ENCODE assay signal across 8 cellular contexts in genomic region chr3:136752046-136752326, GRCh38.
A peak's percentile ranks its signal among the peaks of the same experiment; 100 is the strongest.
DNase-seq lines count a peak whose midpoint lies in the region; ATAC-seq and TF ChIP-seq lines count a peak whose summit lies in the region.

No MANE protein-coding gene starts in this region.

- peak overlapping the region; percentile 93 for H3K27ac Mint-ChIP-seq in activated naive CD8-positive, alpha-beta T cell treated with anti-CD3 and anti-CD28 coated beads, Interleukin-2, amount 50 U/mL, for 24 hours
- H3K27ac Mint-ChIP-seq in stimulated activated naive CD8-positive, alpha-beta T cell treated with anti-CD3 and anti-CD28 coated beads, Interleukin-15, amount 100 ng/mL, for 72 hours: peak overlapping the region; percentile 99 to 100

- peaks cover 1% of the 10 kb centered on the region for H3K27me3 Mint-ChIP-seq in activated naive CD8-positive, alpha-beta T cell treated with anti-CD3 and anti-CD28 coated beads, Interleukin-2, amount 50 U/mL, for 24 hours
- no peaks in the 10 kb centered on the region for H3K27me3 Mint-ChIP-seq in stimulated activated naive CD8-positive, alpha-beta T cell treated with anti-CD3 and anti-CD28 coated beads, Interleukin-15, amount 100 ng/mL, for 72 hours

- no peak for TF ChIP-seq CTCF in KMS-11 (conservative IDR thresholded peaks at IDR 0.05; ENCODE audit: low read depth, low read length)

- peaks cover 45% of the 10 kb centered on the region for H3K4me1 Mint-ChIP-seq in activated naive CD8-positive, alpha-beta T cell treated with anti-CD3 and anti-CD28 coated beads, Interleukin-2, amount 50 U/mL, for 24 hours
- peaks cover 41% of the 10 kb centered on the region for H3K4me1 Mint-ChIP-seq in stimulated activated naive CD8-positive, alpha-beta T cell treated with anti-CD3 and anti-CD28 coated beads, Interleukin-15, amount 100 ng/mL, for 72 hours

- peak overlapping the region; percentile 91 for H3K9ac ChIP-seq in KMS-11

- H3K9me3 Mint-ChIP-seq in activated naive CD8-positive, alpha-beta T cell treated with anti-CD3 and anti-CD28 coated beads, Interleukin-2, amount 50 U/mL, for 24 hours: no peaks in the 10 kb centered on the region
- no peaks in the 10 kb centered on the region for H3K9me3 Mint-ChIP-seq in stimulated activated naive CD8-positive, alpha-beta T cell treated with anti-CD3 and anti-CD28 coated beads, Interleukin-15, amount 100 ng/mL, for 72 hours

- ATAC-seq in GM21528 (IDR thresholded peaks at IDR 0.05; ENCODE audit: low FRiP score, unreplicated experiment): peak; percentile 29
- peak; percentile 13 for ATAC-seq in activated naive CD8-positive, alpha-beta T cell treated with anti-CD3 and anti-CD28 coated beads, Interleukin-2, amount 50 U/mL, for 24 hours
- ATAC-seq in stimulated activated naive CD8-positive, alpha-beta T cell treated with anti-CD3 and anti-CD28 coated beads, Interleukin-15, amount 100 ng/mL, for 72 hours: peak; percentile 36

- H3K9me3 ChIP-seq in iPS-18c (ENCODE audit: control insufficient read depth, insufficient read depth, low read length): no peaks in the 10 kb centered on the region

- H3K27me3 ChIP-seq in KMS-11 (ENCODE audit: insufficient read depth, low read depth): no peaks in the 10 kb centered on the region

- H4K20me1 ChIP-seq in KMS-11 (ENCODE audit: insufficient read depth): no peaks in the 10 kb centered on the region

- DNase-seq in NCI-H1417 (lab: John Stamatoyannopoulos, UW) (peak in 2 of 3 experiments; percentile 70 to 94), NCI-H1417 treated with DMSO at 0.1 percent for 48 hours (lab: John Stamatoyannopoulos, UW) (no peak), globus pallidus (ENCODE audit: low spot score) (no peak)
- DNase-seq in activated naive CD8-positive, alpha-beta T cell treated with anti-CD3 and anti-CD28 coated beads, Interleukin-2, amount 50 U/mL, for 24 hours: no peak
- no peak for DNase-seq in stimulated activated naive CD8-positive, alpha-beta T cell treated with anti-CD3 and anti-CD28 coated beads, Interleukin-15, amount 100 ng/mL, for 72 hours

- H3K36me3 Mint-ChIP-seq in activated naive CD8-positive, alpha-beta T cell treated with anti-CD3 and anti-CD28 coated beads, Interleukin-2, amount 50 U/mL, for 24 hours (ENCODE audit: low read depth): peaks cover 7% of the 10 kb centered on the region

- H2AFZ ChIP-seq in KMS-11 (ENCODE audit: low read depth): peak overlapping the region; percentile 33; the same call in 1 of the 2 replicates

- peaks cover 35% of the 10 kb centered on the region for H3K4me1 ChIP-seq in KMS-11 (ENCODE audit: low read depth, poor library complexity, severe bottlenecking)

- H3K4me2 ChIP-seq in KMS-11: no peak overlapping the region

- peak overlapping the region; percentile 95 for H3K27ac ChIP-seq in KMS-11

- H3K4me3 ChIP-seq in KMS-11 (IDR thresholded peaks at IDR 0.05; ENCODE audit: insufficient read depth, low read depth, low read length) (no peak overlapping the region), iPS-18c (ENCODE audit: insufficient read depth, low read depth, low read length) (peak overlapping the region; percentile 71)

- no peaks in the 10 kb centered on the region for H3K36me3 ChIP-seq in KMS-11 (ENCODE audit: insufficient read depth)

- peaks cover 44% of the 10 kb centered on the region for H3K79me2 ChIP-seq in KMS-11 (ENCODE audit: insufficient read depth, low read depth)

- peak overlapping the region; percentile 83 for H3K4me3 Mint-ChIP-seq in activated naive CD8-positive, alpha-beta T cell treated with anti-CD3 and anti-CD28 coated beads, Interleukin-2, amount 50 U/mL, for 24 hours
- H3K4me3 Mint-ChIP-seq in stimulated activated naive CD8-positive, alpha-beta T cell treated with anti-CD3 and anti-CD28 coated beads, Interleukin-15, amount 100 ng/mL, for 72 hours: peak overlapping the region; percentile 86 to 95

Comparison
In these comparisons a context has a peak if more than half of its experiments do, and no peak if none do; other contexts are left out.
1. DNase-seq: peak in NCI-H1417 (2 of 3); none in NCI-H1417 treated with DMSO at 0.1 percent for 48 hours (single experiment), activated naive CD8-positive, alpha-beta T cell treated with anti-CD3 and anti-CD28 coated beads, Interleukin-2, amount 50 U/mL, for 24 hours (single experiment), stimulated activated naive CD8-positive, alpha-beta T cell treated with anti-CD3 and anti-CD28 coated beads, Interleukin-15, amount 100 ng/mL, for 72 hours (0 of 2) and globus pallidus (single experiment).
2. Peak in every context shown above with its lines, with median percentiles within 50 percentile points of each other: ATAC-seq.